26 cellular contexts compared by ENCODE assay signal in genomic region chr16:6846452-6846851, GRCh38.
"Had no signal": no experiment of that assay in that cellular context is flagged by ENCODE, and none has a peak within 500 bp of the region (broad histone marks: within the 10 kb centered on the region; RNA-seq: fewer than 3 reads in every experiment).

No MANE protein-coding gene starts in this region.

- H3K27ac ChIP-seq: heart right ventricle, left lung, lower lobe of right lung, neural progenitor cell, neutrophil, parathyroid adenoma, psoas muscle, right atrium auricular region, skin epidermis, spleen, tibial nerve, upper lobe of left lung had no signal

- H3K9me3 ChIP-seq: left lung, neutrophil, psoas muscle, right atrium auricular region, upper lobe of left lung, vagina had no signal

- H3K36me3 ChIP-seq: heart right ventricle, left lung, lower lobe of right lung, neural progenitor cell, neutrophil, right atrium auricular region, spleen, tibial nerve, upper lobe of left lung, vagina had no signal

- H3K27me3 ChIP-seq: heart right ventricle, left lung, neutrophil, right atrium auricular region, spleen, tibial nerve, upper lobe of left lung, vagina had no signal

- DNase-seq: heart right ventricle; hippocampal formation; kidney glomerular epithelial cell; left cardiac atrium; left lung; lower lobe of right lung; mammary epithelial cell; mesenchymal stem cell; naive B cell; natural killer cell; nephron progenitor cell; occipital lobe; psoas muscle; spleen; stimulated activated CD4-positive, alpha-beta T cell treated with anti-CD3 and anti-CD28 coated beads, Interleukin-4, amount 100 ng/mL, for 24 hours; stimulated activated naive CD4-positive, alpha-beta T cell; upper lobe of left lung had no signal

- H3K4me3 ChIP-seq: heart right ventricle, left lung, lower lobe of right lung, neural progenitor cell, psoas muscle, right atrium auricular region, skin epidermis, spleen, tibial nerve, upper lobe of left lung, vagina had no signal

- ATAC-seq: heart right ventricle; left cardiac atrium; left lung; lower lobe of right lung; natural killer cell; psoas muscle; sciatic nerve; stimulated activated effector memory CD8-positive, alpha-beta T cell treated with anti-CD3 and anti-CD28 coated beads, Interleukin-12 subunit alpha, Interleukin-12 subunit beta, amount 100 ng/mL, for 72 hours had no signal

- H3K9ac ChIP-seq: neural progenitor cell, parathyroid adenoma had no signal

- H3K4me1 ChIP-seq: heart right ventricle, left lung, lower lobe of right lung, neural progenitor cell, parathyroid adenoma, psoas muscle, right atrium auricular region, spleen, tibial nerve, upper lobe of left lung, vagina had no signal
